ENCODE assay signal across 19 cellular contexts in the genomic region with DNA sequence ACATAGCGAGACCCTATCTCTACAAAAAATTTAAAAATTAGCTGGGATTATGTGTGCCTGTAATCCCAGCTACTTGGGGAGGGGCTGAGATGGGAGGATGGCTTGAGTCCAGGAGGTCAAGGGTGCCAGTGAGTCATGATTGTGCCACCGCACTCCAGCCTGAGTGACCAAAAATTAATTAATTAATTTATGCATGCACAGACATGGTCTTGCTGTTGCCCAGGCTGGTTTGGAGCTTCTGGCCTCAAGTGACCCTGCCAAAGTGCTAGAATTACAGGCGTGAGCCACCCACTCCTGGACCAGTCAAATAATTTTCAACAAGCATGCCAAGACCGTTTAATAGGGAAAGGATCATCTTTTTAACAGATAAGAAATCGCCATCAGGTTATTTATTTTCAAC. TPM values are rescaled to one million over a fixed set of nuclear protein-coding genes. Genes with fewer than 3 reads are reported as not detected.
"Had no signal": no experiment of that assay in that cellular context is flagged by ENCODE, and none has a peak within 500 bp of the region (broad histone marks: within the 10 kb centered on the region; RNA-seq: fewer than 3 reads in every experiment).

No MANE protein-coding gene starts in this region.

- H3K27ac Mint-ChIP-seq: activated naive CD4-positive, alpha-beta T cell treated with anti-CD3 and anti-CD28 coated beads, Interleukin-2, amount 10 ng/mL, durations not matched to agents 7 days and 5 days; T-helper 1 cell treated with Interleukin-12 subunit alpha and Interleukin-12 subunit beta and Interleukin-4 antibody, amounts not matched to agents 30 μg/mL and 1 μg/mL, for 36 hours had no signal

- H3K9me3 Mint-ChIP-seq: activated naive CD4-positive, alpha-beta T cell treated with anti-CD3 and anti-CD28 coated beads, Interleukin-2, amount 10 ng/mL, durations not matched to agents 7 days and 5 days; nephron progenitor cell; T-helper 1 cell treated with Interleukin-12 subunit alpha and Interleukin-12 subunit beta and Interleukin-4 antibody, amounts not matched to agents 30 μg/mL and 1 μg/mL, for 36 hours had no signal

- H3K27ac ChIP-seq: cardiac muscle cell, foreskin keratinocyte, left ventricle myocardium inferior, right lobe of liver, testis, vagina had no signal

- H3K27me3 ChIP-seq: cardiac muscle cell, foreskin keratinocyte, right lobe of liver, testis, vagina had no signal

- H3K4me3 ChIP-seq: cardiac muscle cell, left ventricle myocardium inferior, right lobe of liver, smooth muscle cell, testis, vagina had no signal

- DNase-seq: activated CD4-positive, alpha-beta T cell treated with anti-CD3 and anti-CD28 coated beads for 4 hours; activated CD4-positive, alpha-beta T cell treated with anti-CD3 and anti-CD28 coated beads, Interleukin-2, amount 50 U/mL, for 48 hours; activated CD4-positive, CD25-positive, alpha-beta regulatory T cell; activated effector memory CD4-positive, alpha-beta T cell treated with anti-CD3 and anti-CD28 coated beads, Interleukin-2, amount 50 U/mL, for 16 hours; activated naive CD4-positive, alpha-beta T cell treated with anti-CD3 and anti-CD28 coated beads, Interleukin-2, amount 10 ng/mL, durations not matched to agents 7 days and 5 days; amygdala; foreskin keratinocyte; hippocampal formation; left ventricle myocardium inferior; nephron progenitor cell; right lobe of liver; stimulated activated CD4-positive, alpha-beta T cell treated with anti-CD3 and anti-CD28 coated beads, Interleukin-15, amount 100 ng/mL, for 24 hours; stimulated activated naive CD4-positive, alpha-beta T cell; testis had no signal

- ATAC-seq: foreskin keratinocyte had no signal

- H3K4me1 ChIP-seq: foreskin keratinocyte, left ventricle myocardium inferior, right lobe of liver, testis, vagina had no signal

- H3K9me3 ChIP-seq: left ventricle myocardium inferior, right lobe of liver, testis, vagina had no signal

- H3K4me3 Mint-ChIP-seq: activated naive CD4-positive, alpha-beta T cell treated with anti-CD3 and anti-CD28 coated beads, Interleukin-2, amount 10 ng/mL, durations not matched to agents 7 days and 5 days; nephron progenitor cell; T-helper 1 cell treated with Interleukin-12 subunit alpha and Interleukin-12 subunit beta and Interleukin-4 antibody, amounts not matched to agents 30 μg/mL and 1 μg/mL, for 36 hours had no signal

- H3K4me1 Mint-ChIP-seq: activated naive CD4-positive, alpha-beta T cell treated with anti-CD3 and anti-CD28 coated beads, Interleukin-2, amount 10 ng/mL, durations not matched to agents 7 days and 5 days had no signal

- H3K27me3 Mint-ChIP-seq: activated naive CD4-positive, alpha-beta T cell treated with anti-CD3 and anti-CD28 coated beads, Interleukin-2, amount 10 ng/mL, durations not matched to agents 7 days and 5 days had no signal

RNA-seq across cellular contexts. Expression of gene TFCP2L1, which starts 57.7 kb away (rescaled TPM):
- total RNA-seq: cardiac muscle cell, lung microvascular endothelial cell had no signal
- polyA plus RNA-seq: smooth muscle cell had no signal
